9 cellular contexts compared by ENCODE assay signal in genomic region chr22:41919357-41920224, GRCh38. TPM values are rescaled to one million over a fixed set of nuclear protein-coding genes. Genes with fewer than 3 reads are reported as not detected.
DNase-seq lines count a peak whose midpoint lies in the region; ATAC-seq, FAIRE-seq and TF ChIP-seq lines count a peak whose summit lies in the region.
"Had no signal": no experiment of that assay in that cellular context is flagged by ENCODE, and none has a peak within 500 bp of the region (broad histone marks: within the 10 kb centered on the region; RNA-seq: fewer than 3 reads in every experiment).

No MANE protein-coding gene starts in this region.

- TF ChIP-seq RAD21 in A549 (conservative IDR thresholded peaks at IDR 0.05 in 1 of 2, IDR thresholded peaks at IDR 0.05 in 1 of 2), result no peak

- peaks cover 88% of the 10 kb centered on the region for H3K4me1 Mint-ChIP-seq in activated B cell treated with CpG ODN at 0.5 μM for 24 hours

- H3K27me3 ChIP-seq in muscle layer of duodenum (ENCODE audit: low read depth, low read length), result peaks cover 25% of the 10 kb centered on the region

- WGBS in A549 (ENCODE audit: missing lambda C conversion rate), result 68% methylated on average over 21 of the region's 62 CpGs

- H3K27ac ChIP-seq in A549, result no peak overlapping the region
- no peak overlapping the region for H3K27ac ChIP-seq in muscle layer of duodenum (ENCODE audit: low read length)

- peak overlapping the region; percentile 82 for H3K4me3 Mint-ChIP-seq in activated B cell treated with CpG ODN at 0.5 μM for 24 hours

- no peaks in the 10 kb centered on the region for H3K9me3 Mint-ChIP-seq in activated B cell treated with CpG ODN at 0.5 μM for 24 hours

- no peaks in the 10 kb centered on the region for H3K9me3 ChIP-seq in A549
- no peaks in the 10 kb centered on the region for H3K9me3 ChIP-seq in muscle layer of duodenum (ENCODE audit: control insufficient read depth in 1 of 2, low read length in 2 of 2)

- CTCF ChIA-PET in A549 (lab: Yijun Ruan, JAX) (interaction anchor here (0.6 to 1.2 kb wide), 2 partner anchors 37 to 223 kb away, joined by 3 read pairs; no protein-coding TSS in a partner anchor), activated B cell treated with CpG ODN at 0.5 μM for 24 hours (lab: Charles Lee) (interaction anchor here (11.8 kb wide), 1 partner anchor 18 kb away, joined by 258 read pairs; no protein-coding TSS in a partner anchor)

- H3K4me1 ChIP-seq in A549 (peaks cover 4% of the 10 kb centered on the region; the same call in 1 of the 3 replicates), muscle layer of duodenum (ENCODE audit: control insufficient read depth in 1 of 2, insufficient read depth in 2 of 2, low read length in 2 of 2) (peaks cover 0 to 30% of the 10 kb centered on the region in 2 donors)

- no peak for TF ChIP-seq POLR2A in A549 (IDR thresholded peaks at IDR 0.05; ENCODE audit: low read length)

- ATAC-seq in A549 (no peak), GM18517 (IDR thresholded peaks at IDR 0.05; ENCODE audit: unreplicated experiment) (peak; percentile 46), HG03095 (IDR thresholded peaks at IDR 0.05; ENCODE audit: unreplicated experiment) (peak; percentile 26), activated B cell treated with CpG ODN at 0.5 μM for 24 hours (ENCODE audit: low read depth) (peak; percentile 53)

- H3K27ac Mint-ChIP-seq in activated B cell treated with CpG ODN at 0.5 μM for 24 hours, result peak overlapping the region; percentile 94

- TF ChIP-seq CTCF in A549 (IDR thresholded peaks at IDR 0.05) (no peak), activated B cell treated with CpG ODN at 0.5 μM for 24 hours (IDR thresholded peaks at IDR 0.05) (no peak), epithelial cell of esophagus (IDR thresholded peaks at IDR 0.05; ENCODE audit: insufficient read depth, low read depth, low read length, missing control alignments) (no peak)

- DNase-seq in A549 (ENCODE audit: low read depth in 1 of 2, low spot score in 1 of 2), result no peak
- DNase-seq in activated B cell treated with CpG ODN at 0.5 μM for 24 hours, result peak; percentile 82
- peak; percentile 39 for DNase-seq in epithelial cell of esophagus (ENCODE audit: low read depth)
- DNase-seq in ureter (ENCODE audit: low spot score), result peak; percentile 66
- DNase-seq in GM19240 (ENCODE audit: insufficient read length, low spot score), result no peak

- H3K36me3 Mint-ChIP-seq in activated B cell treated with CpG ODN at 0.5 μM for 24 hours (ENCODE audit: low read depth), result peaks cover 26% of the 10 kb centered on the region

- H3K4me2 ChIP-seq in A549, result no peak overlapping the region

- intact Hi-C loops in activated B cell treated with CpG ODN at 0.5 μM for 24 hours (cut with micrococcal nuclease), result loop anchor here (1.0 kb wide), 2 partner anchors 17 to 21 kb away; no protein-coding TSS in a partner anchor

- TF ChIP-seq EP300 in A549 (IDR thresholded peaks at IDR 0.05), result no peak

- POLR2A ChIA-PET in A549 (lab: Yijun Ruan, JAX), result no interaction called here
- POLR2A ChIA-PET in activated B cell treated with CpG ODN at 0.5 μM for 24 hours (lab: Charles Lee), result interaction anchor here (0.5 to 14.7 kb wide), 23 partner anchors 10 to 735 kb away, joined by 3 to 1414 read pairs (median 5); partner anchors contain the start of genes CCDC134, CENPM, SMDT1 and SNU13

- no peak overlapping the region for H3K4me3 ChIP-seq in A549
- peak overlapping the region; percentile 41 for H3K4me3 ChIP-seq in epithelial cell of esophagus (ENCODE audit: low read length)
- peak overlapping the region; percentile 48 to 65 for H3K4me3 ChIP-seq in muscle layer of duodenum (ENCODE audit: low read depth in 1 of 2, low read length in 2 of 2)

- no peak for FAIRE-seq in A549 (lab: Jason Lieb, UNC)

- no peaks in the 10 kb centered on the region for H3K27me3 Mint-ChIP-seq in activated B cell treated with CpG ODN at 0.5 μM for 24 hours

- no peaks in the 10 kb centered on the region for H3K36me3 ChIP-seq in muscle layer of duodenum (ENCODE audit: control insufficient read depth in 1 of 2, insufficient read depth in 2 of 2, low read length in 2 of 2)

TF ChIP-seq in A549, 52 proteins besides CTCF, POLR2A, EP300 and RAD21:
- TF ChIP-seq MYC (IDR thresholded peaks at IDR 0.05; ENCODE audit: borderline replicate concordance, low read length) (no peak), CBX2 (IDR thresholded peaks at IDR 0.05; ENCODE audit: borderline replicate concordance, low read depth) (no peak), HDAC2 (IDR thresholded peaks at IDR 0.05) (0 out of 2 replicates have a peak, but pooled peaks have one; percentile 6)
TF ChIP-seq in A549: peak in this region for 1.

RNA-seq across cellular contexts. Expression of gene SHISA8, which starts 4.7 kb away (rescaled TPM):
- polyA plus RNA-seq in A549 (2011; rRNA removed) (not detected in 2 replicates), A549 (2017; fragmentation: RNase III; extraction: RNeasy Plus Mini Kit Qiagen cat#74134 plus additional on column Dnase treatment) (0.14 to 0.15 TPM (median 0.15 TPM) in 3 replicates)
- polyA plus RNA-seq in A549 (2012; cell fraction: cytosol; rRNA removed), result 0.25 and 0.76 TPM in 2 replicates
- 1.3 and 2.3 TPM in 2 replicates for polyA plus RNA-seq in A549 (2012; cell fraction: nucleus; rRNA removed)
- polyA minus RNA-seq in A549 (2011; rRNA and poly(A)+ RNA removed), result not detected in 2 replicates
- total RNA-seq in activated B cell treated with CpG ODN at 0.5 μM for 24 hours (10.9 and 12.6 TPM in 2 replicates), ureter (not detected)
- total RNA-seq: liver had no signal
- polyA plus RNA-seq: liver had no signal

RNA-seq across cellular contexts. Expression of gene TNFRSF13C, which starts 7.0 kb away (rescaled TPM):
- 0.18 and 0.29 TPM in 2 replicates for polyA plus RNA-seq in A549 (2011; rRNA removed)
- polyA plus RNA-seq in A549 (2012; cell fraction: cytosol; rRNA removed), result 0.22 and 0.23 TPM in 2 replicates
- polyA plus RNA-seq in A549 (2012; cell fraction: nucleus; rRNA removed), result 4.9 and 5.0 TPM in 2 replicates
- polyA plus RNA-seq in A549 (2017; fragmentation: RNase III; extraction: RNeasy Plus Mini Kit Qiagen cat#74134 plus additional on column Dnase treatment), result 0.24 to 0.35 TPM (median 0.26 TPM) in 3 replicates
- 0.21 and 0.29 TPM in 2 replicates for polyA minus RNA-seq in A549 (2011; rRNA and poly(A)+ RNA removed)
- total RNA-seq in activated B cell treated with CpG ODN at 0.5 μM for 24 hours, result 266 and 295 TPM in 2 replicates
- total RNA-seq in ureter, result 0.36 TPM

RNA-seq across cellular contexts. Expression of gene CENPM, which starts 27.4 kb away (rescaled TPM):
- 22.3 and 23.9 TPM in 2 replicates for polyA plus RNA-seq in A549 (2011; rRNA removed)
- 73.2 and 81.0 TPM in 2 replicates for polyA plus RNA-seq in A549 (2012; cell fraction: cytosol; rRNA removed)
- 79.3 and 105 TPM in 2 replicates for polyA plus RNA-seq in A549 (2012; cell fraction: nucleus; rRNA removed)
- polyA plus RNA-seq in A549 (2017; fragmentation: RNase III; extraction: RNeasy Plus Mini Kit Qiagen cat#74134 plus additional on column Dnase treatment), result 34.7 to 40.1 TPM (median 36.5 TPM) in 3 replicates
- polyA minus RNA-seq in A549 (2011; rRNA and poly(A)+ RNA removed), result 19.6 and 24.1 TPM in 2 replicates
- total RNA-seq in activated B cell treated with CpG ODN at 0.5 μM for 24 hours, result 9.6 and 13.3 TPM in 2 replicates
- total RNA-seq in ureter, result 1.2 TPM

RNA-seq across cellular contexts. Expression of gene SEPTIN3, which starts 49.7 kb away (rescaled TPM):
- polyA plus RNA-seq in A549 (2011; rRNA removed) (1.3 and 1.7 TPM in 2 replicates), A549 (2017; fragmentation: RNase III; extraction: RNeasy Plus Mini Kit Qiagen cat#74134 plus additional on column Dnase treatment) (0.84 to 1.3 TPM (median 1.1 TPM) in 3 replicates)
- 0.99 and 1.3 TPM in 2 replicates for polyA plus RNA-seq in A549 (2012; cell fraction: cytosol; rRNA removed)
- 0.52 and 0.75 TPM in 2 replicates for polyA plus RNA-seq in A549 (2012; cell fraction: nucleus; rRNA removed)
- polyA minus RNA-seq in A549 (2011; rRNA and poly(A)+ RNA removed), result 0.83 and 1.8 TPM in 2 replicates
- total RNA-seq in activated B cell treated with CpG ODN at 0.5 μM for 24 hours (0.49 and 0.54 TPM in 2 replicates), ureter (0.99 TPM)

Comparison
In these comparisons a context has a peak if more than half of its experiments do, and no peak if none do; other contexts are left out.
1. ATAC-seq: peak in GM18517 (single experiment), HG03095 (single experiment) and activated B cell treated with CpG ODN at 0.5 μM for 24 hours (single experiment); none in A549 (0 of 2).
2. DNase-seq: peak in activated B cell treated with CpG ODN at 0.5 μM for 24 hours (single experiment), epithelial cell of esophagus (single experiment) and ureter (single experiment); none in A549 (0 of 2) and GM19240 (single experiment).
3. RNA of gene SHISA8, which starts 4.7 kb away (total RNA-seq): 10.9 to 12.6 TPM in activated B cell treated with CpG ODN at 0.5 μM for 24 hours; not detected in ureter (single experiment); every median in the first group is over 10 times any median in the second.
4. RNA of gene TNFRSF13C, which starts 7.0 kb away (total RNA-seq): 266 to 295 TPM in activated B cell treated with CpG ODN at 0.5 μM for 24 hours; 0.36 TPM in ureter (single experiment); every median in the first group is over 100 times any median in the second.